Comparison of ENCODE assay signal across 8 cellular contexts in the genomic region with DNA sequence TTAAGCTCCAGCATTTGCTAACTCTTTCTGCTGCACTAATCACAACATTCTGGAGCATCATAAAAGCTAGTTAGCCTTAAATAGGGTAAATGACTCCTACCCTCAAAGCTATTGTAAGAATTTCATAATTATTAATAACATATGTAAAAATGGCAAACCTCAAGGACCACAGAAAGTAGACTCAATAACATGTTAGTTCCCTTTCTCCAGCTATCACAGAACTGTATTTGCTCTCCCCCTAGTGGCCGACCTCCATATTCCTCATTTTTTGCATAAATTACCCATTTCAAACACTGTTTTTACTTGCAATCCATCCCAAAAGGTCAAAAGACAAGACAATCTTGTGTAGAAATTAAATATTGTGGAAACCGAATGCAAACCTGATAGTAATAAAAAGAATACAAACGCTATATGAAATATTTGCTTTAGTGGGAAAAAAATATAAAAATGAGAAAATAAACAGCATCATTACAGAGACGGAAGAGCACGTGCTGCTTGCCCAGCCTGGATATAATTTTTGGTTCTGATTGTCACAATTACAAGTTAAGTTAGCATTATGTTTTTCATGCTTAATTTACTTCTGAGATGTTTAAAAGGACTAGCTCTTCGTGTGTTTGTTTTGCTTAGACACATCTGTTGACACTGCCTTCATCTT.
DNase-seq lines count a peak whose midpoint lies in the region; ATAC-seq and TF ChIP-seq lines count a peak whose summit lies in the region.

No MANE protein-coding gene starts in this region.

- TF ChIP-seq CTCF in DND-41 (IDR thresholded peaks at IDR 0.05; ENCODE audit: borderline replicate concordance, extremely low read depth, low read length, poor library complexity, severe bottlenecking) = peak; percentile 82

- H2AFZ ChIP-seq in DND-41 (ENCODE audit: low read depth, low read length) = no peak overlapping the region

- no peaks in the 10 kb centered on the region for H3K9me3 ChIP-seq in DND-41 (ENCODE audit: insufficient read depth, low read length, severe bottlenecking)

- H3K36me3 ChIP-seq in DND-41 (ENCODE audit: insufficient read depth, low read length) = no peaks in the 10 kb centered on the region

- no peak overlapping the region for H3K27ac ChIP-seq in DND-41 (ENCODE audit: low read length)

- H3K27me3 ChIP-seq in DND-41 (ENCODE audit: insufficient read depth, low read length, poor library complexity) = no peaks in the 10 kb centered on the region

- DNase-seq in DND-41 = peak; percentile 26
- peak; percentile 61 for DNase-seq in NCI-H345 (lab: John Stamatoyannopoulos, UW)
- DNase-seq in astrocyte of the hippocampus (ENCODE audit: low read depth, low spot score) = peak; percentile 64
- DNase-seq in left kidney (ENCODE audit: low read depth, low spot score) = peak; percentile 64
- no peak for DNase-seq in activated CD8-positive, alpha-beta memory T cell treated with anti-CD3 and anti-CD28 coated beads, Interleukin-2, amount 50 U/mL, for 4 hours
- no peak for DNase-seq in central memory CD4-positive, alpha-beta T cell

- no peaks in the 10 kb centered on the region for H4K20me1 ChIP-seq in DND-41 (ENCODE audit: insufficient read depth, low read length)

- H3K79me2 ChIP-seq in DND-41 (ENCODE audit: insufficient read depth, low read length) = no peaks in the 10 kb centered on the region

- H3K4me1 ChIP-seq in DND-41 (ENCODE audit: insufficient read depth, low read length) = no peaks in the 10 kb centered on the region

- H3K9ac ChIP-seq in DND-41 (ENCODE audit: low read depth, low read length) = no peak overlapping the region

- no peak overlapping the region for H3K4me3 ChIP-seq in DND-41 (ENCODE audit: low read depth in 1 of 2, low read length in 2 of 2)

- H3K4me2 ChIP-seq in DND-41 (ENCODE audit: insufficient read depth, low read length) = no peak overlapping the region

- ATAC-seq in DND-41 (ENCODE audit: insufficient read depth, low read depth) (peak; percentile 62), GM19351 (IDR thresholded peaks at IDR 0.05; ENCODE audit: unreplicated experiment) (peak; percentile 96), HG03139 (IDR thresholded peaks at IDR 0.05; ENCODE audit: unreplicated experiment) (peak; percentile 96)

Comparison
In these comparisons a context has a peak if more than half of its experiments do, and no peak if none do; other contexts are left out.
1. DNase-seq: peak in DND-41 (single experiment), NCI-H345 (single experiment), astrocyte of the hippocampus (single experiment) and left kidney (single experiment); none in activated CD8-positive, alpha-beta memory T cell treated with anti-CD3 and anti-CD28 coated beads, Interleukin-2, amount 50 U/mL, for 4 hours (single experiment) and central memory CD4-positive, alpha-beta T cell (single experiment).
2. Peak in every context shown above with its lines, with median percentiles within 50 percentile points of each other: ATAC-seq.